12 cellular contexts compared by ENCODE assay signal in the genomic region with DNA sequence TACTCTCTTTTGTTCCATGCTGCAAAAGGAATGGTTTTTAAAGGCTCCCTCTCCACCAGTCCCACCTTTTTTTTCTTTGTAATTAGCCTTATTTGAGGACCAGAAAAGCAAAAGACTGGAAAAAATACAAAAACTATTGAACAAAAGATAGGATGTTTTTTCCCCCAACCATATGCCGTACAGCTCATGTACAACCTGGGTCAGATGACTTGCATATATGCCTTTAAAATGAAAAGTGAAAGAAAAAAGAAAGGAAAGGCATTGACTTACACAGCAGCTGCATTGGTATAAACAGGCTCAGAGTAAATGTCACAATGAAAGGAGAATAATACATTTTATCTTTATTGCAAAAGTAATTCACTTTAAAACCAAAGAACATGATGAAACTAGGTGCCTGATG.
A peak's percentile ranks its signal among the peaks of the same experiment; 100 is the strongest.
DNase-seq lines count a peak whose midpoint lies in the region; ATAC-seq and TF ChIP-seq lines count a peak whose summit lies in the region.
"Had no signal": no experiment of that assay in that cellular context is flagged by ENCODE, and none has a peak within 500 bp of the region (broad histone marks: within the 10 kb centered on the region; RNA-seq: fewer than 3 reads in every experiment).

No MANE protein-coding gene starts in this region.

- ATAC-seq in GM18505 (IDR thresholded peaks at IDR 0.05; ENCODE audit: unreplicated experiment), result peak; percentile 62
- ATAC-seq in GM19452 (IDR thresholded peaks at IDR 0.05; ENCODE audit: unreplicated experiment), result peak; percentile 79
- peak; percentile 91 for ATAC-seq in HG03354 (IDR thresholded peaks at IDR 0.05; ENCODE audit: poor library complexity, severe bottlenecking, unreplicated experiment)
- ATAC-seq in central memory CD8-positive, alpha-beta T cell (replicated peaks; ENCODE audit: extremely low read depth, poor library complexity, severe bottlenecking), result peak; percentile 91
- ATAC-seq in HG03469 (IDR thresholded peaks at IDR 0.05; ENCODE audit: unreplicated experiment), result no peak
- ATAC-seq: WTC11 had no signal

- H3K4me3 ChIP-seq in suprapubic skin (no peak overlapping the region), tibial nerve (no peak overlapping the region)
- H3K4me3 ChIP-seq: smooth muscle cell, stomach had no signal

- no peak overlapping the region for H3K27ac ChIP-seq in suprapubic skin
- H3K27ac ChIP-seq in tibial nerve, result no peak overlapping the region
- H3K27ac ChIP-seq: brain microvascular endothelial cell, stomach had no signal

- peak overlapping the region; percentile 93 for H3K27ac Mint-ChIP-seq in central memory CD8-positive, alpha-beta T cell (ENCODE audit: low read depth)
- H3K27ac Mint-ChIP-seq: WTC11 had no signal

- 83% methylated on average over 1 of the region's 1 CpG for WGBS in suprapubic skin
- 54 to 56% methylated on average over 1 of the region's 1 CpG for WGBS in tibial nerve, 2 donors

- TF ChIP-seq POLR2A in GM18505 (IDR thresholded peaks at IDR 0.05; ENCODE audit: borderline replicate concordance, extremely low read depth, insufficient read depth, insufficient read length) (no peak), suprapubic skin (IDR thresholded peaks at IDR 0.05) (no peak), tibial nerve (IDR thresholded peaks at IDR 0.05) (no peak)

- H3K4me1 Mint-ChIP-seq in central memory CD8-positive, alpha-beta T cell, result peaks cover 20% of the 10 kb centered on the region
- H3K4me1 Mint-ChIP-seq: WTC11 had no signal

- no peak for DNase-seq in central memory CD8-positive, alpha-beta T cell (ENCODE audit: low spot score in 2 of 2)
- DNase-seq in suprapubic skin (ENCODE audit: low spot score in 2 of 2) (no peak), posterior vena cava (ENCODE audit: low spot score) (no peak), tibial nerve (ENCODE audit: low spot score in 2 of 2) (no peak)
- DNase-seq: brain microvascular endothelial cell, stomach had no signal

- TF ChIP-seq EP300 in suprapubic skin (IDR thresholded peaks at IDR 0.05), result no peak
- TF ChIP-seq EP300 in tibial nerve (IDR thresholded peaks at IDR 0.05), result no peak

- peaks cover 2% of the 10 kb centered on the region for H3K36me3 Mint-ChIP-seq in central memory CD8-positive, alpha-beta T cell (ENCODE audit: insufficient read depth)
- H3K36me3 Mint-ChIP-seq: WTC11 had no signal

- no peaks in the 10 kb centered on the region for H3K4me1 ChIP-seq in suprapubic skin
- H3K4me1 ChIP-seq in tibial nerve, result no peaks in the 10 kb centered on the region
- H3K4me1 ChIP-seq: stomach had no signal

- H3K27me3 ChIP-seq in suprapubic skin, result no peaks in the 10 kb centered on the region
- no peaks in the 10 kb centered on the region for H3K27me3 ChIP-seq in tibial nerve
- H3K27me3 ChIP-seq: brain microvascular endothelial cell, stomach had no signal

- intact Hi-C loops in posterior vena cava (cut with DNase I), result no loop called here

- no peaks in the 10 kb centered on the region for H3K27me3 Mint-ChIP-seq in central memory CD8-positive, alpha-beta T cell

- H3K9me3 ChIP-seq in suprapubic skin (no peaks in the 10 kb centered on the region), tibial nerve (no peaks in the 10 kb centered on the region)
- H3K9me3 ChIP-seq: stomach had no signal

- H3K36me3 ChIP-seq in suprapubic skin (no peaks in the 10 kb centered on the region), tibial nerve (no peaks in the 10 kb centered on the region)
- H3K36me3 ChIP-seq: brain microvascular endothelial cell, stomach had no signal

- TF ChIP-seq CTCF in suprapubic skin (IDR thresholded peaks at IDR 0.05), result no peak
- TF ChIP-seq CTCF in tibial nerve (IDR thresholded peaks at IDR 0.05), result no peak

- no peaks in the 10 kb centered on the region for H3K9me3 Mint-ChIP-seq in central memory CD8-positive, alpha-beta T cell
- H3K9me3 Mint-ChIP-seq: WTC11 had no signal

- H3K4me3 Mint-ChIP-seq in central memory CD8-positive, alpha-beta T cell, result peak overlapping the region; percentile 59
- H3K4me3 Mint-ChIP-seq: WTC11 had no signal
